In the genomic region with DNA sequence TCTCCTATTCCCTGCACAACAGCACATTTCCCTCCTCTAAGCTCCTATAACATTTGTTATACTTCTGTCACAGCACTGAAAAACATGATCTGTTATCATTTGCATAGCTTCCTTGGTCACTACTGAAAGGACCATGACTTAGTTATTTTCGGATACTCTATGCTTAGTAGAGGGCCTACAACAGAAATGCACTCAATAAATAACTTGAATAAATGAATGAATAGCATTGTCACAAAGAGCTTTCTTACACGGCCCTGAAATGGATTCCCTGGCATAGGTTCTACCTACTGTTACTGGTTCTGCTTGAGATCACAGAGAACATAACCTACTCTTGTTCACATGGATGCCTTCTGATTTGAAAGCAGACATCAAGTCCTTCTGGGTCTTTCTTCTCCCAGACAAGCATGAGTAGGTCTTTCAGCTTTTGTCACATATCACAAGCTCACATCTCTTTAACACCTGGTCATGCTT, we compare ENCODE assay signal across 16 cellular contexts. TPM values are rescaled to one million over a fixed set of nuclear protein-coding genes. Genes with fewer than 3 reads are reported as not detected.
DNase-seq lines count a peak whose midpoint lies in the region; ATAC-seq, FAIRE-seq and TF ChIP-seq lines count a peak whose summit lies in the region.
"Had no signal": no experiment of that assay in that cellular context is flagged by ENCODE, and none has a peak within 500 bp of the region (broad histone marks: within the 10 kb centered on the region; RNA-seq: fewer than 3 reads in every experiment).

No MANE protein-coding gene starts in this region.

- ATAC-seq in GM19463 (IDR thresholded peaks at IDR 0.05; ENCODE audit: unreplicated experiment) = peak; percentile 66
- ATAC-seq in HG02884 (IDR thresholded peaks at IDR 0.05; ENCODE audit: unreplicated experiment) = peak; percentile 68
- peak; percentile 63 for ATAC-seq in HG03571 (IDR thresholded peaks at IDR 0.05; ENCODE audit: unreplicated experiment)
- ATAC-seq: naive thymus-derived CD4-positive, alpha-beta T cell had no signal

- H3K4me3 ChIP-seq in H7 (ENCODE audit: insufficient read depth, low read depth, low read length) = no peak overlapping the region

- TF ChIP-seq CTCF in D721Med (IDR thresholded peaks at IDR 0.05; ENCODE audit: insufficient read depth, missing control alignments) = no peak

- H3K27me3 ChIP-seq in H7 (ENCODE audit: control insufficient read depth, insufficient read depth, low read length) = no peaks in the 10 kb centered on the region

- DNase-seq in occipital lobe (lab: John Stamatoyannopoulos, UW) (no peak), D721Med (ENCODE audit: insufficient read length, low spot score) (no peak), H7 (no peak), pons (ENCODE audit: low spot score) (no peak)
- DNase-seq: activated naive CD8-positive, alpha-beta T cell treated with anti-CD3 and anti-CD28 coated beads, Interleukin-2, amount 10 ng/mL, durations not matched to agents 7 days and 5 days; EL; IMR-90; naive thymus-derived CD4-positive, alpha-beta T cell; NCI-H187 treated with DMSO at 0.1 percent for 48 hours had no signal

- FAIRE-seq in D721Med (lab: Jason Lieb, UNC) = no peak
- FAIRE-seq: colon, H1, keratinocyte had no signal

- TF ChIP-seq POLR2A in GM15510 (IDR thresholded peaks at IDR 0.05; ENCODE audit: borderline replicate concordance, extremely low read depth, insufficient read length) = peak; percentile 4

- H3K36me3 ChIP-seq in H7 (replicated peaks; ENCODE audit: control insufficient read depth, insufficient read depth, low read length) = no peaks in the 10 kb centered on the region

RNA-seq across cellular contexts. Expression of a gene that starts 41.6 kb away (rescaled TPM):
- 61.0 TPM for total RNA-seq in occipital lobe
- total RNA-seq in H7 (2014; rRNA removed; shearing (Covaris generic)) = 15.6 and 16.8 TPM in 2 replicates
